ENCODE assay signal across 12 cellular contexts in genomic region chr9:127967151-127967809, GRCh38. TPM values are rescaled to one million over a fixed set of nuclear protein-coding genes. Genes with fewer than 3 reads are reported as not detected.
A peak's percentile ranks its signal among the peaks of the same experiment; 100 is the strongest.
DNase-seq lines count a peak whose midpoint lies in the region; ATAC-seq, FAIRE-seq and TF ChIP-seq lines count a peak whose summit lies in the region.
"Had no signal": no experiment of that assay in that cellular context is flagged by ENCODE, and none has a peak within 500 bp of the region (broad histone marks: within the 10 kb centered on the region; RNA-seq: fewer than 3 reads in every experiment).

No MANE protein-coding gene starts in this region.

- POLR2A ChIA-PET in HepG2 (lab: Yijun Ruan, JAX), result no interaction called here
- POLR2A ChIA-PET in naive thymus-derived CD4-positive, alpha-beta T cell (lab: Charles Lee), result interaction anchor here (1.0 to 61.3 kb wide), 5 partner anchors 0 to 105 kb away, joined by 3 to 1719 read pairs (median 1511); partner anchors contain the start of genes DPM2, EEIG1 and NAIF1

- WGBS in liver, result 71% methylated on average over 9 of the region's 9 CpGs
- WGBS in HepG2 (ENCODE audit: low lambda C conversion rate), result 89% methylated on average over 1 of the region's 9 CpGs
- 69 to 72% methylated on average over 4 to 9 of the region's 9 CpGs for WGBS in body of pancreas, 2 donors

- H3K79me2 ChIP-seq in HepG2 (ENCODE audit: insufficient read depth, low read length), result peaks cover 89% of the 10 kb centered on the region

- no peak for TF ChIP-seq CTCF in liver (IDR thresholded peaks at IDR 0.05; ENCODE audit: low read depth, low read length, missing input control)
- no peak for TF ChIP-seq CTCF in HepG2 (CRISPR knock-in tag; IDR thresholded peaks at IDR 0.05)
- no peak for TF ChIP-seq CTCF in body of pancreas (IDR thresholded peaks at IDR 0.05)
- no peak for TF ChIP-seq CTCF in vagina (IDR thresholded peaks at IDR 0.05)
- no peak for TF ChIP-seq CTCF in foreskin keratinocyte (conservative IDR thresholded peaks at IDR 0.05)

- peaks cover 77 to 100% (median 93%) of the 10 kb centered on the region in 7 donors for H3K4me1 Mint-ChIP-seq in naive thymus-derived CD4-positive, alpha-beta T cell

- no peak for DNase-seq in HepG2 (ENCODE audit: low spot score)
- DNase-seq in body of pancreas, result no peak
- DNase-seq in naive thymus-derived CD4-positive, alpha-beta T cell, result peak in 1 of 9 donors; percentile 29
- DNase-seq in vagina (ENCODE audit: extremely low spot score in 2 of 2), result no peak
- DNase-seq in foreskin keratinocyte, result no peak
- DNase-seq: DMS 273 treated with DMSO at 0.1 percent for 48 hours, glutamatergic neuron, NCI-H510A treated with DMSO at 0.1 percent for 48 hours, psoas muscle had no signal

- H3K36me3 Mint-ChIP-seq in naive thymus-derived CD4-positive, alpha-beta T cell, result peaks cover 0 to 51% (median 25%) of the 10 kb centered on the region in 5 donors

- no peaks in the 10 kb centered on the region for H3K9me3 Mint-ChIP-seq in naive thymus-derived CD4-positive, alpha-beta T cell

- H3K27ac ChIP-seq in liver (ENCODE audit: low read depth in 1 of 2, low read length in 2 of 2), result peak overlapping the region; percentile 16 to 90
- H3K27ac ChIP-seq in HepG2 (ENCODE audit: extremely low read length, insufficient read depth, low read length), result no peak overlapping the region
- H3K27ac ChIP-seq in body of pancreas, result peak overlapping the region in 3 of 4 donors; percentile 80 to 93 (median 93)
- H3K27ac ChIP-seq in naive thymus-derived CD4-positive, alpha-beta T cell (ENCODE audit: low read depth, low read length), result peak overlapping the region; percentile 84
- H3K27ac ChIP-seq in vagina, result peak overlapping the region; percentile 96
- no peak overlapping the region for H3K27ac ChIP-seq in foreskin keratinocyte

- no peaks in the 10 kb centered on the region for H3K9me3 ChIP-seq in liver (ENCODE audit: control insufficient read depth in 4 of 4, low read length in 3 of 4)
- no peaks in the 10 kb centered on the region for H3K9me3 ChIP-seq in HepG2 (ENCODE audit: low read length)
- no peaks in the 10 kb centered on the region for H3K9me3 ChIP-seq in body of pancreas
- no peaks in the 10 kb centered on the region for H3K9me3 ChIP-seq in naive thymus-derived CD4-positive, alpha-beta T cell (ENCODE audit: control insufficient read depth in 2 of 3, low read length in 3 of 3)
- no peaks in the 10 kb centered on the region for H3K9me3 ChIP-seq in vagina
- H3K9me3 ChIP-seq: psoas muscle had no signal

- H2AFZ ChIP-seq in HepG2 (ENCODE audit: low read length), result no peak overlapping the region

- in situ Hi-C loops in HepG2 (cut with HindIII; ENCODE audit: extremely low pct_ligation_motif_present, low pct_unique_long_range_greater_than_20kb), result no loop called here

- H3K9ac ChIP-seq in liver (ENCODE audit: low read depth in 1 of 2, low read length in 2 of 2) (no peak overlapping the region), HepG2 (ENCODE audit: insufficient read depth, low read depth, low read length) (no peak overlapping the region)

- peaks cover 55 to 94% (median 80%) of the 10 kb centered on the region in 4 donors for H3K4me1 ChIP-seq in liver (ENCODE audit: control insufficient read depth in 4 of 4, insufficient read depth in 4 of 4, low read length in 3 of 4)
- H3K4me1 ChIP-seq in HepG2 (ENCODE audit: insufficient read depth, low read length), result peaks cover 62% of the 10 kb centered on the region
- H3K4me1 ChIP-seq in body of pancreas, result peaks cover 97% of the 10 kb centered on the region
- peaks cover 76 to 86% of the 10 kb centered on the region in 2 donors for H3K4me1 ChIP-seq in naive thymus-derived CD4-positive, alpha-beta T cell (ENCODE audit: control insufficient read depth in 2 of 2, insufficient read depth in 2 of 2, low read length in 2 of 2)
- H3K4me1 ChIP-seq in vagina, result peaks cover 100% of the 10 kb centered on the region
- peaks cover 28% of the 10 kb centered on the region for H3K4me1 ChIP-seq in foreskin keratinocyte

- H3K36me3 ChIP-seq in liver (ENCODE audit: control insufficient read depth in 4 of 4, insufficient read depth in 3 of 4, low read depth in 1 of 4, low read length in 3 of 4), result no peaks in the 10 kb centered on the region
- H3K36me3 ChIP-seq in HepG2 (replicated peaks in 1 of 2; ENCODE audit: control insufficient read depth in 1 of 2, insufficient read depth in 2 of 2, low read length in 2 of 2), result peaks cover 1 to 5% of the 10 kb centered on the region in 2 experiments; a peak in 2 of 5 replicates
- H3K36me3 ChIP-seq in body of pancreas (replicated peaks in 1 of 2; ENCODE audit: insufficient read depth in 1 of 2, low read depth in 2 of 2), result no peaks in the 10 kb centered on the region
- H3K36me3 ChIP-seq in naive thymus-derived CD4-positive, alpha-beta T cell (ENCODE audit: control insufficient read depth in 2 of 3, insufficient read depth in 3 of 3, low read length in 3 of 3), result peaks cover 0 to 29% (median 3%) of the 10 kb centered on the region in 3 experiments
- H3K36me3 ChIP-seq in vagina, result no peaks in the 10 kb centered on the region

- no peak for TF ChIP-seq EP300 in HepG2 (IDR thresholded peaks at IDR 0.05; ENCODE audit: low read depth in 2 of 2, low read length in 2 of 2)
- no peak for TF ChIP-seq EP300 in HepG2 (CRISPR knock-in tag; IDR thresholded peaks at IDR 0.05; ENCODE audit: borderline replicate concordance)

- ATAC-seq in HepG2 (no peak), body of pancreas (no peak), foreskin keratinocyte (no peak), HG03159 (IDR thresholded peaks at IDR 0.05; ENCODE audit: unreplicated experiment) (no peak), GM18873 (IDR thresholded peaks at IDR 0.05; ENCODE audit: low FRiP score, unreplicated experiment) (no peak)
- ATAC-seq in naive thymus-derived CD4-positive, alpha-beta T cell, result no peak

- no peak overlapping the region for H3K4me2 ChIP-seq in HepG2 (ENCODE audit: low read depth, low read length)

- intact Hi-C loops in HepG2 (cut with micrococcal nuclease; ENCODE audit: unreplicated experiment) (no loop called here), body of pancreas (cut with DNase I) (no loop called here), vagina (cut with DNase I) (no loop called here)
- intact Hi-C loops in naive thymus-derived CD4-positive, alpha-beta T cell (cut with micrococcal nuclease), result loop anchor here (1.0 to 2.0 kb wide), 2 partner anchors 8 to 14 kb away; partner anchors contain the start of gene EEIG1 (in 1 of the 2)

- BruUV-seq in HepG2 (replicated peaks; lab: Mats Ljungman, UMichigan), result no TSS peak

- TF ChIP-seq POLR2A in HepG2 (IDR thresholded peaks at IDR 0.05; ENCODE audit: insufficient read depth in 1 of 2, low read depth in 2 of 2, low read length in 2 of 2) (no peak), body of pancreas (IDR thresholded peaks at IDR 0.05) (no peak), vagina (IDR thresholded peaks at IDR 0.05) (no peak)

- H3K27me3 ChIP-seq in liver (ENCODE audit: control insufficient read depth in 4 of 4, insufficient read depth in 4 of 4, low read length in 3 of 4) (no peaks in the 10 kb centered on the region), HepG2 (ENCODE audit: control insufficient read depth in 1 of 2, insufficient read depth in 2 of 2, low read length in 2 of 2) (no peaks in the 10 kb centered on the region), body of pancreas (no peaks in the 10 kb centered on the region), vagina (no peaks in the 10 kb centered on the region), foreskin keratinocyte (no peaks in the 10 kb centered on the region)
- no peaks in the 10 kb centered on the region for H3K27me3 ChIP-seq in naive thymus-derived CD4-positive, alpha-beta T cell (ENCODE audit: control insufficient read depth in 2 of 2, insufficient read depth in 2 of 2, low read length in 2 of 2)

- no peaks in the 10 kb centered on the region for H4K20me1 ChIP-seq in HepG2 (ENCODE audit: insufficient read depth, low read length)

- H3K27ac Mint-ChIP-seq in naive thymus-derived CD4-positive, alpha-beta T cell, result peak overlapping the region; percentile 62 to 99 (median 97)

- H3K4me3 Mint-ChIP-seq in naive thymus-derived CD4-positive, alpha-beta T cell, result peak overlapping the region; percentile 89 to 99 (median 96)

- H3K4me3 ChIP-seq in liver (ENCODE audit: low read depth in 1 of 3, low read length in 3 of 3), result no peak overlapping the region
- H3K4me3 ChIP-seq in HepG2 (replicated peaks in 1 of 3; ENCODE audit: insufficient read depth in 1 of 3, low read depth in 2 of 3, low read length in 3 of 3), result no peak overlapping the region
- H3K4me3 ChIP-seq in body of pancreas, result no peak overlapping the region
- H3K4me3 ChIP-seq in naive thymus-derived CD4-positive, alpha-beta T cell (ENCODE audit: low read length), result peak overlapping the region; percentile 47
- H3K4me3 ChIP-seq in vagina, result no peak overlapping the region
- H3K4me3 ChIP-seq: psoas muscle had no signal

- TF ChIP-seq RAD21 in liver (IDR thresholded peaks at IDR 0.05) (no peak), HepG2 (CRISPR knock-in tag; IDR thresholded peaks at IDR 0.05) (no peak)

- no peaks in the 10 kb centered on the region for H3K27me3 Mint-ChIP-seq in naive thymus-derived CD4-positive, alpha-beta T cell

- CTCF ChIA-PET in HepG2 (lab: Yijun Ruan, JAX; ENCODE audit: low intra/inter-chr PET ratio, low total read pairs), result interaction anchor here (0.7 kb wide), 1 partner anchor 68 kb away, joined by 4 read pairs; no protein-coding TSS in a partner anchor
- CTCF ChIA-PET in naive thymus-derived CD4-positive, alpha-beta T cell (lab: Charles Lee), result interaction anchor here (1.1 to 2.3 kb wide), 4 partner anchors 12 to 201 kb away, joined by 3 to 9 read pairs (median 5); no protein-coding TSS in a partner anchor

- FAIRE-seq in HepG2 (lab: Jason Lieb, UNC), result no peak

RNA-seq across cellular contexts. Expression of gene EEIG1, which starts 13.5 kb away (rescaled TPM):
- total RNA-seq in liver (10 to 100 TPM in 1 of 2 donors, 1 to 10 TPM in 1; 4.9 to 14.3 TPM), HepG2 (2016; rRNA removed; fragmentation: Illumina TruSeq; extraction: Trizol) (16.1 and 16.6 TPM in 2 replicates), body of pancreas (10 to 100 TPM; 41.9 to 42.0 TPM), vagina (30.9 TPM), foreskin keratinocyte (4.1 and 6.1 TPM in 2 replicates)
- polyA plus RNA-seq in liver (10 to 100 TPM in 1 of 2 donors, 1 to 10 TPM in 1; 6.7 to 11.2 TPM), HepG2 (2011; rRNA removed) (25.2 and 30.1 TPM in 2 replicates), foreskin keratinocyte (4.0 and 5.6 TPM in 2 replicates)
- total RNA-seq in HepG2 (2016; cell fraction: cytosol; rRNA removed; fragmentation: Illumina TruSeq; extraction: Trizol; ENCODE audit: low read depth), result 10.4 and 11.3 TPM in 2 replicates
- total RNA-seq in HepG2 (2016; cell fraction: insoluble cytoplasmic fraction; rRNA removed; fragmentation: Illumina TruSeq; extraction: Trizol), result 12.3 and 17.2 TPM in 2 replicates
- total RNA-seq in HepG2 (2016; cell fraction: membrane; rRNA removed; fragmentation: Illumina TruSeq; extraction: Trizol), result 21.5 and 21.9 TPM in 2 replicates
- total RNA-seq in HepG2 (2016; cell fraction: nucleus; rRNA removed; fragmentation: Illumina TruSeq; extraction: Trizol), result 20.0 and 24.0 TPM in 2 replicates
- polyA plus RNA-seq in HepG2 (2011; cell fraction: cytosol; rRNA removed), result 19.7 and 22.7 TPM in 2 replicates
- polyA plus RNA-seq in HepG2 (2011; cell fraction: nucleus; rRNA removed), result 108 and 126 TPM in 2 replicates
- polyA plus RNA-seq in HepG2 (2012), result 22.5 and 36.8 TPM in 2 replicates
- 3.8 and 4.2 TPM in 2 replicates for polyA plus RNA-seq in HepG2 (2016; cell fraction: cytosol; fragmentation: Illumina TruSeq; extraction: Trizol; ENCODE audit: low read depth)
- polyA plus RNA-seq in HepG2 (2016; cell fraction: insoluble cytoplasmic fraction; fragmentation: Illumina TruSeq; extraction: Trizol; ENCODE audit: low read depth), result 24.1 and 30.7 TPM in 2 replicates
- 16.7 and 17.4 TPM in 2 replicates for polyA plus RNA-seq in HepG2 (2016; cell fraction: membrane; fragmentation: Illumina TruSeq; extraction: Trizol; ENCODE audit: low read depth)
- 72.4 and 76.1 TPM in 2 replicates for polyA plus RNA-seq in HepG2 (2016; cell fraction: nucleus; fragmentation: Illumina TruSeq; extraction: Trizol; ENCODE audit: insufficient read depth, low read depth)
- polyA minus RNA-seq in HepG2 (2011; rRNA and poly(A)+ RNA removed; ENCODE audit: low replicate concordance), result 25.3 and 40.6 TPM in 2 replicates
- 8.3 and 11.4 TPM in 2 replicates for polyA minus RNA-seq in HepG2 (2011; cell fraction: cytosol; rRNA and poly(A)+ RNA removed)
- 25.0 and 25.4 TPM in 2 replicates for polyA minus RNA-seq in HepG2 (2011; cell fraction: nucleus; rRNA and poly(A)+ RNA removed)
- 100 to 1,000 TPM; 252 to 664 (median 347) TPM for total RNA-seq in naive thymus-derived CD4-positive, alpha-beta T cell
- 100 to 1,000 TPM; 124 to 297 TPM for polyA plus RNA-seq in naive thymus-derived CD4-positive, alpha-beta T cell

RNA-seq across cellular contexts. Expression of gene DPM2, which starts 29.6 kb away (rescaled TPM):
- total RNA-seq in liver, result 10 to 100 TPM in 1 of 2 donors, 1 to 10 TPM in 1; 9.3 to 22.0 TPM
- polyA plus RNA-seq in liver, result 10 to 100 TPM; 22.0 to 25.0 TPM
- 17.5 and 24.8 TPM in 2 replicates for total RNA-seq in HepG2 (2016; rRNA removed; fragmentation: Illumina TruSeq; extraction: Trizol)
- total RNA-seq in HepG2 (2016; cell fraction: cytosol; rRNA removed; fragmentation: Illumina TruSeq; extraction: Trizol; ENCODE audit: low read depth), result 20.0 and 27.3 TPM in 2 replicates
- 14.9 and 23.0 TPM in 2 replicates for total RNA-seq in HepG2 (2016; cell fraction: insoluble cytoplasmic fraction; rRNA removed; fragmentation: Illumina TruSeq; extraction: Trizol)
- 31.4 and 35.9 TPM in 2 replicates for total RNA-seq in HepG2 (2016; cell fraction: membrane; rRNA removed; fragmentation: Illumina TruSeq; extraction: Trizol)
- total RNA-seq in HepG2 (2016; cell fraction: nucleus; rRNA removed; fragmentation: Illumina TruSeq; extraction: Trizol), result 18.6 and 22.0 TPM in 2 replicates
- 35.3 and 38.6 TPM in 2 replicates for polyA plus RNA-seq in HepG2 (2011; rRNA removed)
- polyA plus RNA-seq in HepG2 (2011; cell fraction: cytosol; rRNA removed), result 30.5 and 35.2 TPM in 2 replicates
- 36.6 and 37.4 TPM in 2 replicates for polyA plus RNA-seq in HepG2 (2011; cell fraction: nucleus; rRNA removed)
- polyA plus RNA-seq in HepG2 (2012), result 21.4 and 25.3 TPM in 2 replicates
- polyA plus RNA-seq in HepG2 (2016; cell fraction: cytosol; fragmentation: Illumina TruSeq; extraction: Trizol; ENCODE audit: low read depth), result 32.5 and 40.9 TPM in 2 replicates
- polyA plus RNA-seq in HepG2 (2016; cell fraction: insoluble cytoplasmic fraction; fragmentation: Illumina TruSeq; extraction: Trizol; ENCODE audit: low read depth), result 30.7 and 34.8 TPM in 2 replicates
- 49.8 and 53.8 TPM in 2 replicates for polyA plus RNA-seq in HepG2 (2016; cell fraction: membrane; fragmentation: Illumina TruSeq; extraction: Trizol; ENCODE audit: low read depth)
- polyA plus RNA-seq in HepG2 (2016; cell fraction: nucleus; fragmentation: Illumina TruSeq; extraction: Trizol; ENCODE audit: insufficient read depth, low read depth), result 49.9 and 52.5 TPM in 2 replicates
- polyA minus RNA-seq in HepG2 (2011; rRNA and poly(A)+ RNA removed; ENCODE audit: low replicate concordance), result 68.5 and 193 TPM in 2 replicates
- 12.9 and 15.4 TPM in 2 replicates for polyA minus RNA-seq in HepG2 (2011; cell fraction: cytosol; rRNA and poly(A)+ RNA removed)
- polyA minus RNA-seq in HepG2 (2011; cell fraction: nucleus; rRNA and poly(A)+ RNA removed), result 34.8 and 35.4 TPM in 2 replicates
- total RNA-seq in body of pancreas, result 10 to 100 TPM; 23.3 to 39.9 TPM
- total RNA-seq in naive thymus-derived CD4-positive, alpha-beta T cell, result 10 to 100 TPM; 29.1 to 84.4 (median 56.8) TPM
- 10 to 100 TPM; 29.3 to 39.5 TPM for polyA plus RNA-seq in naive thymus-derived CD4-positive, alpha-beta T cell
- total RNA-seq in vagina, result 17.7 TPM
- 32.5 and 33.4 TPM in 2 replicates for total RNA-seq in foreskin keratinocyte
- polyA plus RNA-seq in foreskin keratinocyte, result 61.0 and 65.8 TPM in 2 replicates

RNA-seq across cellular contexts. Expression of gene PIP5KL1, which starts 36.7 kb away (rescaled TPM):
- total RNA-seq in liver, result 1 to 10 TPM in 1 of 2 donors, under 1 TPM in 1; 0.59 to 1.5 TPM
- polyA plus RNA-seq in liver, result under 1 TPM; 0.06 to 0.40 TPM
- 0.20 TPM in 1 of 2 replicates, not detected in the other for total RNA-seq in HepG2 (2016; rRNA removed; fragmentation: Illumina TruSeq; extraction: Trizol)
- total RNA-seq in HepG2 (2016; cell fraction: cytosol; rRNA removed; fragmentation: Illumina TruSeq; extraction: Trizol; ENCODE audit: low read depth), result 0.51 TPM in 1 of 2 replicates, not detected in the other
- total RNA-seq in HepG2 (2016; cell fraction: insoluble cytoplasmic fraction; rRNA removed; fragmentation: Illumina TruSeq; extraction: Trizol), result 0.15 TPM in 1 of 2 replicates, not detected in the other
- not detected in 2 replicates for total RNA-seq in HepG2 (2016; cell fraction: membrane; rRNA removed; fragmentation: Illumina TruSeq; extraction: Trizol)
- 0.56 TPM in 1 of 2 replicates, not detected in the other for total RNA-seq in HepG2 (2016; cell fraction: nucleus; rRNA removed; fragmentation: Illumina TruSeq; extraction: Trizol)
- polyA plus RNA-seq in HepG2 (2011; rRNA removed), result 0.44 and 0.49 TPM in 2 replicates
- polyA plus RNA-seq in HepG2 (2011; cell fraction: cytosol; rRNA removed), result 0.17 and 0.32 TPM in 2 replicates
- 5.3 and 9.9 TPM in 2 replicates for polyA plus RNA-seq in HepG2 (2011; cell fraction: nucleus; rRNA removed)
- polyA plus RNA-seq in HepG2 (2012), result 0.32 and 0.67 TPM in 2 replicates
- polyA plus RNA-seq in HepG2 (2016; cell fraction: cytosol; fragmentation: Illumina TruSeq; extraction: Trizol; ENCODE audit: low read depth), result 0.24 TPM in 1 of 2 replicates, not detected in the other
- polyA plus RNA-seq in HepG2 (2016; cell fraction: insoluble cytoplasmic fraction; fragmentation: Illumina TruSeq; extraction: Trizol; ENCODE audit: low read depth), result not detected in 2 replicates
- polyA plus RNA-seq in HepG2 (2016; cell fraction: membrane; fragmentation: Illumina TruSeq; extraction: Trizol; ENCODE audit: low read depth), result not detected in 2 replicates
- polyA plus RNA-seq in HepG2 (2016; cell fraction: nucleus; fragmentation: Illumina TruSeq; extraction: Trizol; ENCODE audit: insufficient read depth, low read depth), result 1.1 TPM in 1 of 2 replicates, not detected in the other
- polyA minus RNA-seq in HepG2 (2011; rRNA and poly(A)+ RNA removed; ENCODE audit: low replicate concordance), result 0.72 and 1.4 TPM in 2 replicates
- 0.88 TPM in 1 of 2 replicates, not detected in the other for polyA minus RNA-seq in HepG2 (2011; cell fraction: cytosol; rRNA and poly(A)+ RNA removed)
- polyA minus RNA-seq in HepG2 (2011; cell fraction: nucleus; rRNA and poly(A)+ RNA removed), result 1.3 and 2.2 TPM in 2 replicates
- 1 to 10 TPM; 1.3 to 2.6 TPM for total RNA-seq in body of pancreas
- total RNA-seq in naive thymus-derived CD4-positive, alpha-beta T cell, result 1 to 10 TPM; 1.4 to 2.9 (median 2.1) TPM
- polyA plus RNA-seq in naive thymus-derived CD4-positive, alpha-beta T cell, result under 1 TPM in 1 of 2 donors, not detected in 1; 0.17 TPM
- total RNA-seq in vagina, result 10.3 TPM
- total RNA-seq in foreskin keratinocyte, result 4.7 and 6.3 TPM in 2 replicates
- 4.8 and 7.9 TPM in 2 replicates for polyA plus RNA-seq in foreskin keratinocyte

RNA-seq across cellular contexts. Expression of gene ST6GALNAC4, which starts 50.4 kb away (rescaled TPM):
- total RNA-seq in liver, result 10 to 100 TPM in 1 of 2 donors, 1 to 10 TPM in 1; 4.5 to 83.7 TPM
- 10 to 100 TPM in 1 of 2 donors, 1 to 10 TPM in 1; 2.5 to 10.6 TPM for polyA plus RNA-seq in liver
- 14.8 and 18.8 TPM in 2 replicates for total RNA-seq in HepG2 (2016; rRNA removed; fragmentation: Illumina TruSeq; extraction: Trizol)
- 35.6 and 43.0 TPM in 2 replicates for total RNA-seq in HepG2 (2016; cell fraction: cytosol; rRNA removed; fragmentation: Illumina TruSeq; extraction: Trizol; ENCODE audit: low read depth)
- 13.0 and 19.7 TPM in 2 replicates for total RNA-seq in HepG2 (2016; cell fraction: insoluble cytoplasmic fraction; rRNA removed; fragmentation: Illumina TruSeq; extraction: Trizol)
- 47.7 and 65.6 TPM in 2 replicates for total RNA-seq in HepG2 (2016; cell fraction: membrane; rRNA removed; fragmentation: Illumina TruSeq; extraction: Trizol)
- total RNA-seq in HepG2 (2016; cell fraction: nucleus; rRNA removed; fragmentation: Illumina TruSeq; extraction: Trizol), result 12.8 and 17.5 TPM in 2 replicates
- 27.7 and 36.4 TPM in 2 replicates for polyA plus RNA-seq in HepG2 (2011; rRNA removed)
- 26.2 and 47.9 TPM in 2 replicates for polyA plus RNA-seq in HepG2 (2011; cell fraction: cytosol; rRNA removed)
- polyA plus RNA-seq in HepG2 (2011; cell fraction: nucleus; rRNA removed), result 41.2 and 43.3 TPM in 2 replicates
- 14.8 and 21.6 TPM in 2 replicates for polyA plus RNA-seq in HepG2 (2012)
- 55.5 and 75.3 TPM in 2 replicates for polyA plus RNA-seq in HepG2 (2016; cell fraction: cytosol; fragmentation: Illumina TruSeq; extraction: Trizol; ENCODE audit: low read depth)
- polyA plus RNA-seq in HepG2 (2016; cell fraction: insoluble cytoplasmic fraction; fragmentation: Illumina TruSeq; extraction: Trizol; ENCODE audit: low read depth), result 20.6 and 23.9 TPM in 2 replicates
- polyA plus RNA-seq in HepG2 (2016; cell fraction: membrane; fragmentation: Illumina TruSeq; extraction: Trizol; ENCODE audit: low read depth), result 69.4 and 78.8 TPM in 2 replicates
- polyA plus RNA-seq in HepG2 (2016; cell fraction: nucleus; fragmentation: Illumina TruSeq; extraction: Trizol; ENCODE audit: insufficient read depth, low read depth), result 25.2 and 32.3 TPM in 2 replicates
- polyA minus RNA-seq in HepG2 (2011; rRNA and poly(A)+ RNA removed; ENCODE audit: low replicate concordance), result 74.4 and 118 TPM in 2 replicates
- polyA minus RNA-seq in HepG2 (2011; cell fraction: cytosol; rRNA and poly(A)+ RNA removed), result 40.0 and 42.1 TPM in 2 replicates
- 15.6 and 17.8 TPM in 2 replicates for polyA minus RNA-seq in HepG2 (2011; cell fraction: nucleus; rRNA and poly(A)+ RNA removed)
- total RNA-seq in body of pancreas, result 10 to 100 TPM; 36.6 to 63.8 TPM
- total RNA-seq in naive thymus-derived CD4-positive, alpha-beta T cell, result 10 to 100 TPM; 28.0 to 51.0 (median 36.1) TPM
- 10 to 100 TPM; 20.0 to 21.7 TPM for polyA plus RNA-seq in naive thymus-derived CD4-positive, alpha-beta T cell
- total RNA-seq in vagina, result 33.1 TPM
- 16.6 and 18.5 TPM in 2 replicates for total RNA-seq in foreskin keratinocyte
- polyA plus RNA-seq in foreskin keratinocyte, result 19.9 and 21.3 TPM in 2 replicates

Comparison
In these comparisons a context has a peak if more than half of its experiments do, and no peak if none do; other contexts are left out.
1. H3K27ac ChIP-seq: peak in liver (2 of 2), body of pancreas (3 of 4), naive thymus-derived CD4-positive, alpha-beta T cell (single experiment) and vagina (single experiment); none in HepG2 (single experiment) and foreskin keratinocyte (single experiment).
2. intact Hi-C loops: an anchor here in naive thymus-derived CD4-positive, alpha-beta T cell (1.0 to 2.0 kb wide); none called in HepG2, body of pancreas and vagina.